Comparison of ENCODE assay signal across 25 cellular contexts in genomic region chr18:24663026-24663425, GRCh38.
"Had no signal": no experiment of that assay in that cellular context is flagged by ENCODE, and none has a peak within 500 bp of the region (broad histone marks: within the 10 kb centered on the region; RNA-seq: fewer than 3 reads in every experiment).

No MANE protein-coding gene starts in this region.

- H3K36me3 Mint-ChIP-seq: activated naive CD4-positive, alpha-beta T cell treated with anti-CD3 and anti-CD28 coated beads, Interleukin-2, amount 10 ng/mL, durations not matched to agents 7 days and 5 days; T-cell had no signal

- H3K4me1 ChIP-seq: breast epithelium had no signal

- H3K27me3 ChIP-seq: breast epithelium, MG63 had no signal

- DNase-seq: activated CD4-positive, alpha-beta T cell treated with anti-CD3 and anti-CD28 coated beads for 4 hours; activated CD8-positive, alpha-beta memory T cell treated with anti-CD3 and anti-CD28 coated beads, Interleukin-2, amount 50 U/mL, for 4 hours; activated CD8-positive, alpha-beta T cell treated with anti-CD3 and anti-CD28 coated beads for 36 hours; activated gamma-delta T cell treated with Interleukin-2 at 50 U/mL for 16 hours; activated naive CD4-positive, alpha-beta T cell treated with anti-CD3 and anti-CD28 coated beads, Interleukin-2, amount 10 ng/mL, durations not matched to agents 7 days and 5 days; activated T-cell treated with anti-CD3 and anti-CD28 coated beads, Interleukin-2, amount 50 U/mL, for 72 hours; aorta; central memory CD4-positive, alpha-beta T cell; KG1; MG63; MV-4-11; NCI-H1092 treated with DMSO at 0.1 percent for 48 hours; NCI-H1417 treated with DMSO at 0.1 percent for 48 hours; NCI-H1694; NCI-H2029; NCI-H510A treated with DMSO at 0.1 percent for 48 hours; NCI-H69; NK-92 treated with Interleukin-12 subunit alpha and Interleukin-12 subunit beta, amount 100 ng/mL, for 24 hours; OCI-M1; RPMI8226; T-cell; T-helper 2 cell had no signal

- H3K9me3 Mint-ChIP-seq: activated CD8-positive, alpha-beta T cell treated with anti-CD3 and anti-CD28 coated beads for 36 hours; activated naive CD4-positive, alpha-beta T cell treated with anti-CD3 and anti-CD28 coated beads, Interleukin-2, amount 10 ng/mL, durations not matched to agents 7 days and 5 days; activated T-cell treated with anti-CD3 and anti-CD28 coated beads, Interleukin-2, amount 50 U/mL, for 72 hours; activated T-helper 2 cell treated with anti-CD3 and anti-CD28 coated beads, Interferon-gamma antibody, Interleukin-2, Interleukin-4, amounts not matched to agents 10 μg/mL and 5 μg/mL and 100 μg/mL, durations not matched to agents 14 hours and 24 hours and 36 hours; T-cell had no signal

- H3K27ac ChIP-seq: breast epithelium, SK-N-MC had no signal

- H3K27ac Mint-ChIP-seq: activated CD8-positive, alpha-beta T cell treated with anti-CD3 and anti-CD28 coated beads for 36 hours; activated naive CD4-positive, alpha-beta T cell treated with anti-CD3 and anti-CD28 coated beads, Interleukin-2, amount 10 ng/mL, durations not matched to agents 7 days and 5 days; activated T-cell treated with anti-CD3 and anti-CD28 coated beads, Interleukin-2, amount 50 U/mL, for 72 hours; activated T-helper 2 cell treated with anti-CD3 and anti-CD28 coated beads, Interferon-gamma antibody, Interleukin-2, Interleukin-4, amounts not matched to agents 10 μg/mL and 5 μg/mL and 100 μg/mL, durations not matched to agents 14 hours and 24 hours and 36 hours had no signal

- H3K4me3 Mint-ChIP-seq: activated CD8-positive, alpha-beta T cell treated with anti-CD3 and anti-CD28 coated beads for 36 hours; activated naive CD4-positive, alpha-beta T cell treated with anti-CD3 and anti-CD28 coated beads, Interleukin-2, amount 10 ng/mL, durations not matched to agents 7 days and 5 days; activated T-cell treated with anti-CD3 and anti-CD28 coated beads, Interleukin-2, amount 50 U/mL, for 72 hours had no signal

- H3K9me3 ChIP-seq: breast epithelium, MG63 had no signal

- H3K4me3 ChIP-seq: breast epithelium, MG63, SK-N-MC had no signal

- H3K36me3 ChIP-seq: breast epithelium, MG63 had no signal
